Comparison of ENCODE assay signal across 1 cellular context in the genomic region with DNA sequence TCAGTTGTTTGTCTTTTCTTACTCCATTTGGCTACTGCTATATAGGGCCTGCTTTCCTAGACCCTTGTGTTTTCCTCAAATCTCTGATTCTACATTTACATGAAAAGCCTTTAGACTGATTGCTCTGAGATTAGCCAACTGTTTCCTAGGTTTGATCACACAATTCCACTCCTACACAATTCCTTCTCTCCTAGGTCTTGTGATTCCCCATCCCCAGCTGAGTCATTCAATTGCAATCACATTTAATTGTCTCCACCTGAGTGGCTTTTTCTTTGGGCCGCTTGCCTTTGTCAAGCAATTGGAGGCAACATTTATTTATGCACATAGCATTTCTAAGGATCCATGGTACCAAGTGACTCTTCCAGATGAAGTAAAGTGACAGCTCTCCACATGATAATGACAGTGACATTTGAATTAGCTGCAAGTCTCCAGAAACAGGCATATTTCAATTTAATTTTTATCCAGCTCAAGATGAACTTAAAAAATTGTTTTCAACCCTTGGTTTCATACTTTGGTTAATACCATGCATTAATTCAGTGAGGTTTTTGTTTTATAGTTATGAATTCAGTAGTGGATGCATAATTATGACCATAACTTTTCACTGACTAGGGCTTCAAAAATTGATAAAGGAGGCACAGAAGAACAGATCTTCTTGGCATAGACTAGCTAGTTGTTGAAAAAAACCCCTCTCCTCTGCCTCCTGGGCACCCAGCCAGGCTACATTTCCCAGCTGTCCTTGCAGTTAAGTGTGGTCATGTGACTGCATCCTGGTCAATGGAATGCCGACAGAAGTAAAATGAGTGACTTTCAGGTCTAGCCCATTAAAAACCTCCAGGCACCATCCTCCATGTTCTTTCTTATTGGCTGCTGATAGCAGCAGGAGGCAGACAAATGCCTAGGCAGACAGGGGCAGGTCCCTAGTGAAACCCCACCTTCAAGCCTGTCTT.
TF ChIP-seq lines count a peak whose summit lies in the region.

No MANE protein-coding gene starts in this region.

TF ChIP-seq in SK-N-SH treated with all-trans-retinoic acid at 6 μM for 48 hours, 23 proteins besides CTCF, POLR2A, EP300 and RAD21:
- TF ChIP-seq ZFP3 (CRISPR knock-in tag; IDR thresholded peaks at IDR 0.05) (no peak), PPARA (CRISPR knock-in tag; IDR thresholded peaks at IDR 0.05; ENCODE audit: borderline replicate concordance) (no peak), ZNF565 (CRISPR knock-in tag; conservative IDR thresholded peaks at IDR 0.05; ENCODE audit: low read depth) (no peak), RARB (CRISPR knock-in tag; IDR thresholded peaks at IDR 0.05) (0 out of 2 replicates have a peak, but pooled peaks have one; percentile 27)
- TF ChIP-seq, protein P1, sequence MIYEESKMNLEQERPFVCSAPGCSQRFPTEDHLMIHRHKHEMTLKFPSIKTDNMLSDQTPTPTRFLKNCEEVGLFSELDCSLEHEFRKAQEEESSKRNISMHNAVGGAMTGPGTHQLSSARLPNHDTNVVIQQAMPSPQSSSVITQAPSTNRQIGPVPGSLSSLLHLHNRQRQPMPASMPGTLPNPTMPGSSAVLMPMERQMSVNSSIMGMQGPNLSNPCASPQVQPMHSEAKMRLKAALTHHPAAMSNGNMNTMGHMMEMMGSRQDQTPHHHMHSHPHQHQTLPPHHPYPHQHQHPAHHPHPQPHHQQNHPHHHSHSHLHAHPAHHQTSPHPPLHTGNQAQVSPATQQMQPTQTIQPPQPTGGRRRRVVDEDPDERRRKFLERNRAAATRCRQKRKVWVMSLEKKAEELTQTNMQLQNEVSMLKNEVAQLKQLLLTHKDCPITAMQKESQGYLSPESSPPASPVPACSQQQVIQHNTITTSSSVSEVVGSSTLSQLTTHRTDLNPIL (CRISPR knock-in tag; IDR thresholded peaks at IDR 0.05; ENCODE audit: low read depth): no peak
